16 cellular contexts compared by ENCODE assay signal in the genomic region with DNA sequence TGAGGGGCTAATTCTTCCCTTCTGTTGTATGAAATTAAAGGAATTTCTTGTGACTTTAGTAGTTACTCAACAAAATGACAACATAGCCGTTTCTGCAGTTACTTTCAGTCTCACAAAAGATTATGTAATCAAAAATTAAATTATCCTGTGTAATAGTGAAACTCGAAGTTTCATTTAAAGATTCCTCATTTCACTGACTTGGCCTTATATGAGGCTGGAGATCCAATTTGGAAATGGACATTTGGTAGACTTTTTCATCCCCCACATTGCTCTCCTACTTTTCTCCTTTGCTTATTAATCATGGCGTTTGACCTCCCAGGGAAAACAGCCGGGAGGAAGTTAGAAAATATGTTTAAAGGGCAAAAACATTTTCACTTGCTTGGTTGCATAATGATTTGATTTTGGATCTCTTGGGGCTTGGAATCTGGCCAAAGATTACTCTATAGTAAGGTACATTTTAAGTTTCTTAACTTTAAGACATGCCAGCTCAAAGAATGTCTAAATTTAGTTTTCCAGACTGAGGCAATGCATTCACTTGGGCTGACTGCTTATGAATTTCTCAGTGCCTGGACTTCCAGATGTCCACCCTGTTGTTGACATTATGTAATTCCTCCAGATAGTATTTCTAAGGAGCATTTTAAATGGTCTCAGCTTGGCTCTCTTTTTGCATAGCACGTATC.
DNase-seq lines count a peak whose midpoint lies in the region; ATAC-seq, FAIRE-seq and TF ChIP-seq lines count a peak whose summit lies in the region.
"Had no signal": no experiment of that assay in that cellular context is flagged by ENCODE, and none has a peak within 500 bp of the region (broad histone marks: within the 10 kb centered on the region; RNA-seq: fewer than 3 reads in every experiment).

No MANE protein-coding gene starts in this region.

- H3K36me3 ChIP-seq in bronchial epithelial cell (ENCODE audit: control insufficient read depth, insufficient read depth, low read length): no peaks in the 10 kb centered on the region

- no peak for FAIRE-seq in bronchial epithelial cell (lab: Jason Lieb, UNC)
- FAIRE-seq: H1 had no signal

- H3K4me3 ChIP-seq in bronchial epithelial cell (ENCODE audit: low read depth, low read length): no peak overlapping the region

- peaks cover 0 to 2% of the 10 kb centered on the region in 2 donors for H3K9me3 Mint-ChIP-seq in activated T-cell treated with anti-CD3 and anti-CD28 coated beads, Interleukin-2, amount 50 U/mL, for 72 hours
- H3K9me3 Mint-ChIP-seq: activated CD4-positive, alpha-beta T cell treated with anti-CD3 and anti-CD28 coated beads, Interleukin-2, amount 10 ng/mL, durations not matched to agents 7 days and 5 days had no signal

- DNase-seq in AG08395 (ENCODE audit: low spot score): peak; percentile 2
- peak; percentile 84 for DNase-seq in MV-4-11 (lab: John Stamatoyannopoulos, UW)
- peak; percentile 1 for DNase-seq in bronchial epithelial cell (ENCODE audit: low read depth)
- DNase-seq in inferior parietal cortex (ENCODE audit: extremely low spot score): peak; percentile 15
- DNase-seq in T-helper 2 cell: no peak
- DNase-seq in activated T-cell treated with anti-CD3 and anti-CD28 coated beads, Interleukin-2, amount 50 U/mL, for 72 hours: no peak
- DNase-seq in HT-29 (ENCODE audit: low spot score): no peak
- DNase-seq: activated CD4-positive, alpha-beta T cell treated with anti-CD3 and anti-CD28 coated beads, Interleukin-2, amount 10 ng/mL, durations not matched to agents 7 days and 5 days; activated T-cell treated with anti-CD3 and anti-CD28 coated beads, Interleukin-2, amount 50 U/mL, for 48 hours; anterior cingulate cortex; hypothalamus; MM.1S; nucleus accumbens; T-helper 17 cell had no signal

- no peak overlapping the region for H3K4me3 Mint-ChIP-seq in activated T-cell treated with anti-CD3 and anti-CD28 coated beads, Interleukin-2, amount 50 U/mL, for 72 hours
- H3K4me3 Mint-ChIP-seq: activated CD4-positive, alpha-beta T cell treated with anti-CD3 and anti-CD28 coated beads, Interleukin-2, amount 10 ng/mL, durations not matched to agents 7 days and 5 days; T-helper 17 cell had no signal

- no peaks in the 10 kb centered on the region for H3K4me1 Mint-ChIP-seq in activated T-cell treated with anti-CD3 and anti-CD28 coated beads, Interleukin-2, amount 50 U/mL, for 72 hours (ENCODE audit: low read depth)
- H3K4me1 Mint-ChIP-seq: activated CD4-positive, alpha-beta T cell treated with anti-CD3 and anti-CD28 coated beads, Interleukin-2, amount 10 ng/mL, durations not matched to agents 7 days and 5 days; T-helper 17 cell had no signal

- no peak for TF ChIP-seq CTCF in bronchial epithelial cell (IDR thresholded peaks at IDR 0.05; ENCODE audit: insufficient read depth, low read length, severe bottlenecking)

- no peak overlapping the region for H3K27ac Mint-ChIP-seq in activated T-cell treated with anti-CD3 and anti-CD28 coated beads, Interleukin-2, amount 50 U/mL, for 72 hours
- H3K27ac Mint-ChIP-seq: activated CD4-positive, alpha-beta T cell treated with anti-CD3 and anti-CD28 coated beads, Interleukin-2, amount 10 ng/mL, durations not matched to agents 7 days and 5 days; T-helper 17 cell had no signal

- peaks cover 0 to 2% of the 10 kb centered on the region in 2 donors for H3K36me3 Mint-ChIP-seq in activated T-cell treated with anti-CD3 and anti-CD28 coated beads, Interleukin-2, amount 50 U/mL, for 72 hours (ENCODE audit: insufficient read depth in 2 of 2)

- ATAC-seq in activated T-cell treated with anti-CD3 and anti-CD28 coated beads, Interleukin-2, amount 50 U/mL, for 72 hours (replicated peaks in 1 of 2): no peak
- no peak for ATAC-seq in GM21423 (IDR thresholded peaks at IDR 0.05; ENCODE audit: unreplicated experiment)
- ATAC-seq: T-helper 17 cell had no signal

- H3K27me3 ChIP-seq in bronchial epithelial cell (ENCODE audit: control insufficient read depth, insufficient read depth, low read length): no peaks in the 10 kb centered on the region

- H3K27me3 Mint-ChIP-seq in activated T-cell treated with anti-CD3 and anti-CD28 coated beads, Interleukin-2, amount 50 U/mL, for 72 hours (ENCODE audit: low read depth): no peaks in the 10 kb centered on the region
- H3K27me3 Mint-ChIP-seq: activated CD4-positive, alpha-beta T cell treated with anti-CD3 and anti-CD28 coated beads, Interleukin-2, amount 10 ng/mL, durations not matched to agents 7 days and 5 days; T-helper 17 cell had no signal

Comparison
In these comparisons a context has a peak if more than half of its experiments do, and no peak if none do; other contexts are left out.
1. DNase-seq: peak in AG08395 (single experiment), MV-4-11 (single experiment), bronchial epithelial cell (single experiment) and inferior parietal cortex (single experiment); none in T-helper 2 cell (0 of 5), activated T-cell treated with anti-CD3 and anti-CD28 coated beads, Interleukin-2, amount 50 U/mL, for 72 hours (0 of 2) and HT-29 (single experiment).